8 cellular contexts compared by ENCODE assay signal in genomic region chr15:70096215-70096974, GRCh38. TPM values are rescaled to one million over a fixed set of nuclear protein-coding genes. Genes with fewer than 3 reads are reported as not detected.
DNase-seq lines count a peak whose midpoint lies in the region; ATAC-seq and TF ChIP-seq lines count a peak whose summit lies in the region.

No MANE protein-coding gene starts in this region.

- H3K4me3 ChIP-seq in OCI-LY1 (ENCODE audit: low read depth, low read length, poor library complexity, severe bottlenecking), result peak overlapping the region; percentile 87

- peak; percentile 69 to 78 for DNase-seq in NCI-H524 (lab: John Stamatoyannopoulos, UW)
- no peak for DNase-seq in NCI-H524 treated with DMSO at 0.1 percent for 48 hours (lab: John Stamatoyannopoulos, UW)
- DNase-seq in activated T-helper 9 cell treated with anti-CD3 and anti-CD28 coated beads, Interleukin-2, amount 50 U/mL, for 16 hours (ENCODE audit: low read depth), result peak; percentile 48
- peak; percentile 59 for DNase-seq in glutamatergic neuron
- peak; percentile 47 for DNase-seq in renal cortical epithelial cell (ENCODE audit: low read depth)

- H3K9ac ChIP-seq in OCI-LY1 (ENCODE audit: low read length), result peak overlapping the region; percentile 94

- no peaks in the 10 kb centered on the region for H3K36me3 Mint-ChIP-seq in glutamatergic neuron (ENCODE audit: unreplicated experiment)

- H3K27ac Mint-ChIP-seq in glutamatergic neuron (ENCODE audit: unreplicated experiment), result peak overlapping the region; percentile 96

- peaks cover 52% of the 10 kb centered on the region for H3K36me3 ChIP-seq in OCI-LY1 (ENCODE audit: insufficient read depth, low read length)

- H2AFZ ChIP-seq in OCI-LY1 (ENCODE audit: low read length), result no peak overlapping the region

- H3K4me2 ChIP-seq in OCI-LY1 (ENCODE audit: low read length), result peak overlapping the region; percentile 77

- peaks cover 67% of the 10 kb centered on the region for H3K4me1 ChIP-seq in OCI-LY1 (ENCODE audit: insufficient read depth, low read length, severe bottlenecking)

- H3K9me2 ChIP-seq in OCI-LY1 (ENCODE audit: low read depth, low read length), result no peaks in the 10 kb centered on the region

- no peaks in the 10 kb centered on the region for H3K9me3 ChIP-seq in OCI-LY1 (ENCODE audit: low read length)

- TF ChIP-seq CTCF in OCI-LY1 (IDR thresholded peaks at IDR 0.05; ENCODE audit: low read length), result no peak; the same call in none of the 2 replicates
- TF ChIP-seq CTCF in glutamatergic neuron (IDR thresholded peaks at IDR 0.05; ENCODE audit: partially characterized antibody, unreplicated experiment), result no peak

- H3K27ac ChIP-seq in OCI-LY1 (ENCODE audit: low read depth, low read length, poor library complexity, severe bottlenecking), result peak overlapping the region; percentile 75

- H3K27me3 Mint-ChIP-seq in glutamatergic neuron (ENCODE audit: unreplicated experiment), result peaks cover 24% of the 10 kb centered on the region

- ATAC-seq in GM18498 (IDR thresholded peaks at IDR 0.05; ENCODE audit: unreplicated experiment) (no peak), HG03280 (IDR thresholded peaks at IDR 0.05; ENCODE audit: unreplicated experiment) (no peak)

- H3K4me3 Mint-ChIP-seq in glutamatergic neuron (ENCODE audit: unreplicated experiment), result peak overlapping the region; percentile 97

- peaks cover 58% of the 10 kb centered on the region for H3K79me2 ChIP-seq in OCI-LY1 (ENCODE audit: insufficient read depth, low read length)

- no peaks in the 10 kb centered on the region for H4K20me1 ChIP-seq in OCI-LY1 (ENCODE audit: insufficient read depth, low read length)

- H3K9me3 Mint-ChIP-seq in glutamatergic neuron (ENCODE audit: unreplicated experiment), result peaks cover 22% of the 10 kb centered on the region

- H3F3A ChIP-seq in OCI-LY1 (ENCODE audit: insufficient read depth, low read length), result 0 out of 2 replicates have a peak, but pooled peaks cover 5% of the 10 kb centered on the region

- H3K4me1 Mint-ChIP-seq in glutamatergic neuron (ENCODE audit: low read depth, unreplicated experiment), result peaks cover 35% of the 10 kb centered on the region

- no peaks in the 10 kb centered on the region for H3K27me3 ChIP-seq in OCI-LY1 (ENCODE audit: insufficient read depth, low read length)

RNA-seq across cellular contexts. Expression of gene TLE3, which starts 1.3 kb away (rescaled TPM):
- 89.2 TPM for total RNA-seq in glutamatergic neuron (ENCODE audit: unreplicated experiment)
- total RNA-seq in renal cortical epithelial cell, result 12.9 and 31.4 TPM in 2 replicates
